In genomic region chr11:118924591-118925585, GRCh38 we compare ENCODE assay signal across 1 cellular context.
A peak's percentile ranks its signal among the peaks of the same experiment; 100 is the strongest.
TF ChIP-seq lines count a peak whose summit lies in the region.

No MANE protein-coding gene starts in this region.

TF ChIP-seq in HepG2, 621 proteins besides CTCF, POLR2A, EP300 and RAD21 (continued from another document and continues in another):
- TF ChIP-seq GMEB2 (CRISPR knock-in tag; IDR thresholded peaks at IDR 0.05; ENCODE audit: low read depth) (no peak), ZNF33A (CRISPR knock-in tag; IDR thresholded peaks at IDR 0.05; ENCODE audit: borderline replicate concordance) (no peak), ZNF674 (CRISPR knock-in tag; IDR thresholded peaks at IDR 0.05; ENCODE audit: low read depth) (no peak), NFKBIZ (CRISPR knock-in tag; IDR thresholded peaks at IDR 0.05) (no peak), GTF3A (CRISPR knock-in tag; conservative IDR thresholded peaks at IDR 0.05) (no peak), HNF1A (IDR thresholded peaks at IDR 0.05; ENCODE audit: low read depth) (no peak), HNF1A (CRISPR knock-in tag; IDR thresholded peaks at IDR 0.05; ENCODE audit: borderline replicate concordance) (no peak), ZKSCAN1 (IDR thresholded peaks at IDR 0.05; ENCODE audit: low read length) (no peak), SNAPC2 (CRISPR knock-in tag; IDR thresholded peaks at IDR 0.05) (no peak), TOPORS (CRISPR knock-in tag; IDR thresholded peaks at IDR 0.05) (no peak), YEATS2 (CRISPR knock-in tag; IDR thresholded peaks at IDR 0.05; ENCODE audit: borderline replicate concordance) (0 out of 2 replicates have a peak, but pooled peaks have one; percentile 37), ZNF276 (CRISPR knock-in tag; IDR thresholded peaks at IDR 0.05; ENCODE audit: low read depth) (no peak), ATF7-NPFF (CRISPR knock-in tag; IDR thresholded peaks at IDR 0.05; ENCODE audit: low read depth) (no peak), TIGD3 (CRISPR knock-in tag; IDR thresholded peaks at IDR 0.05; ENCODE audit: borderline replicate concordance) (no peak), ZBTB42 (CRISPR knock-in tag; IDR thresholded peaks at IDR 0.05) (no peak), PHF8 (CRISPR knock-in tag; IDR thresholded peaks at IDR 0.05) (peak; percentile 51; the same call in 1 of the 2 replicates), LRRFIP1 (CRISPR knock-in tag; conservative IDR thresholded peaks at IDR 0.05) (no peak), ZSCAN12 (CRISPR knock-in tag; IDR thresholded peaks at IDR 0.05) (no peak), ZNF335 (CRISPR knock-in tag; IDR thresholded peaks at IDR 0.05) (no peak), YEATS4 (CRISPR knock-in tag; IDR thresholded peaks at IDR 0.05; ENCODE audit: borderline replicate concordance) (no peak), THAP9 (CRISPR knock-in tag; IDR thresholded peaks at IDR 0.05; ENCODE audit: borderline replicate concordance) (no peak), ZMAT3 (CRISPR knock-in tag; conservative IDR thresholded peaks at IDR 0.05) (no peak), CREB1 (IDR thresholded peaks at IDR 0.05) (no peak), CREB1 (CRISPR knock-in tag; IDR thresholded peaks at IDR 0.05) (no peak), ZBTB26 (CRISPR knock-in tag; IDR thresholded peaks at IDR 0.05; ENCODE audit: borderline replicate concordance) (no peak), ZNF710 (CRISPR knock-in tag; IDR thresholded peaks at IDR 0.05; ENCODE audit: borderline replicate concordance) (peak; percentile 55; the same call in 1 of the 2 replicates), ZNF737 (CRISPR knock-in tag; IDR thresholded peaks at IDR 0.05; ENCODE audit: borderline replicate concordance) (no peak), SNAPC5 (CRISPR knock-in tag; IDR thresholded peaks at IDR 0.05; ENCODE audit: borderline replicate concordance) (no peak), PHB2 (IDR thresholded peaks at IDR 0.05; ENCODE audit: partially characterized antibody) (no peak), AKNA (CRISPR knock-in tag; IDR thresholded peaks at IDR 0.05; ENCODE audit: borderline replicate concordance) (no peak), ZBTB38 (CRISPR knock-in tag; IDR thresholded peaks at IDR 0.05) (no peak; the same call in 1 of the 2 replicates)
